In genomic region chr4:10180927-10181744, GRCh38 we compare ENCODE assay signal across 8 cellular contexts.
DNase-seq lines count a peak whose midpoint lies in the region; ATAC-seq and TF ChIP-seq lines count a peak whose summit lies in the region.

No MANE protein-coding gene starts in this region.

- peak; percentile 91 for ATAC-seq in GM19035 (IDR thresholded peaks at IDR 0.05; ENCODE audit: unreplicated experiment)
- ATAC-seq in HG03135 (IDR thresholded peaks at IDR 0.05; ENCODE audit: unreplicated experiment), result peak; percentile 96
- peak; percentile 60 to 83 (median 70) for ATAC-seq in T-cell (replicated peaks in 1 of 4)
- peak; percentile 52 for ATAC-seq in left lobe of liver

- peaks cover 0 to 6% (median 4%) of the 10 kb centered on the region in 3 donors for H3K27me3 Mint-ChIP-seq in CD14-positive monocyte (ENCODE audit: low read depth in 3 of 3)
- H3K27me3 Mint-ChIP-seq in T-cell, result no peaks in the 10 kb centered on the region

- H3K4me1 Mint-ChIP-seq in CD14-positive monocyte, result peaks cover 56% of the 10 kb centered on the region
- peaks cover 15 to 30% (median 16%) of the 10 kb centered on the region in 3 donors for H3K4me1 Mint-ChIP-seq in T-cell

- DNase-seq in CD14-positive monocyte (ENCODE audit: low spot score) (peak; percentile 64), T-cell (peak in 1 of 34 experiments; percentile 9), left lobe of liver (ENCODE audit: low spot score) (no peak), NCI-H1417 (lab: John Stamatoyannopoulos, UW) (no peak), COR-L47 (lab: John Stamatoyannopoulos, UW) (no peak), NCI-H146 treated with DMSO at 0.1 percent for 48 hours (lab: John Stamatoyannopoulos, UW; ENCODE audit: unreplicated experiment) (no peak)

- intact Hi-C loops in CD14-positive monocyte (cut with micrococcal nuclease), result loop anchor here in 1 of 2 donors (5.0 kb wide), 1 partner anchor 66 kb away; no protein-coding TSS in a partner anchor

- CTCF ChIA-PET in T-cell (lab: Charles Lee), result interaction anchor here in 1 of 2 donors (0.5 kb wide), 1 partner anchor 360 kb away, joined by 4 read pairs; no protein-coding TSS in a partner anchor

- H3K36me3 Mint-ChIP-seq in CD14-positive monocyte (no peaks in the 10 kb centered on the region), T-cell (no peaks in the 10 kb centered on the region)

- H3K27ac Mint-ChIP-seq in CD14-positive monocyte (peak overlapping the region; percentile 86 to 97 (median 95)), T-cell (no peak overlapping the region)

- no peak for TF ChIP-seq CTCF in CD14-positive monocyte (IDR thresholded peaks at IDR 0.05)

- peak overlapping the region; percentile 20 to 83 for H3K4me3 Mint-ChIP-seq in CD14-positive monocyte
- H3K4me3 Mint-ChIP-seq in T-cell, result no peak overlapping the region

- POLR2A ChIA-PET in T-cell (lab: Charles Lee), result interaction anchor here in 1 of 2 donors (1.7 kb wide), 1 partner anchor 64 kb away, joined by 5 read pairs; the partner anchor contains the start of gene WDR1

- H3K9me3 Mint-ChIP-seq in CD14-positive monocyte (peaks cover 0 to 9% (median 0%) of the 10 kb centered on the region in 7 donors), T-cell (no peaks in the 10 kb centered on the region)

Comparison
In these comparisons a context has a peak if more than half of its experiments do, and no peak if none do; other contexts are left out.
1. H3K27ac Mint-ChIP-seq: peak in CD14-positive monocyte (7 of 7); none in T-cell (0 of 2).
2. H3K4me3 Mint-ChIP-seq: peak in CD14-positive monocyte (2 of 2); none in T-cell (0 of 3).
3. Peak in every context shown above with its lines, with median percentiles within 50 percentile points of each other: ATAC-seq.